9 cellular contexts compared by ENCODE assay signal in genomic region chr1:108561731-108562326, GRCh38. TPM values are rescaled to one million over a fixed set of nuclear protein-coding genes. Genes with fewer than 3 reads are reported as not detected.
DNase-seq lines count a peak whose midpoint lies in the region; ATAC-seq and TF ChIP-seq lines count a peak whose summit lies in the region.
"Had no signal": no experiment of that assay in that cellular context is flagged by ENCODE, and none has a peak within 500 bp of the region (broad histone marks: within the 10 kb centered on the region; RNA-seq: fewer than 3 reads in every experiment).

No MANE protein-coding gene starts in this region.

- no peaks in the 10 kb centered on the region for H3K36me3 ChIP-seq in body of pancreas (replicated peaks in 1 of 2; ENCODE audit: insufficient read depth in 1 of 2, low read depth in 2 of 2)
- no peaks in the 10 kb centered on the region for H3K36me3 ChIP-seq in liver (ENCODE audit: control insufficient read depth in 4 of 4, insufficient read depth in 3 of 4, low read depth in 1 of 4, low read length in 3 of 4)
- H3K36me3 ChIP-seq: suprapubic skin had no signal

- intact Hi-C loops in body of pancreas (cut with DNase I): loop anchor here (10.0 kb wide), 1 partner anchor 47 kb away; no protein-coding TSS in a partner anchor

- H3K9me3 ChIP-seq in body of pancreas (no peaks in the 10 kb centered on the region), liver (ENCODE audit: control insufficient read depth in 4 of 4, low read length in 3 of 4) (no peaks in the 10 kb centered on the region)
- H3K9me3 ChIP-seq: suprapubic skin had no signal

- WGBS in body of pancreas, 2 donors: 29 to 36% methylated on average over 11 of the region's 11 CpGs
- WGBS in liver: 47% methylated on average over 11 of the region's 11 CpGs

- H3K4me1 ChIP-seq in body of pancreas: peaks cover 21% of the 10 kb centered on the region
- peaks cover 0 to 12% (median 6%) of the 10 kb centered on the region in 4 donors for H3K4me1 ChIP-seq in liver (ENCODE audit: control insufficient read depth in 4 of 4, insufficient read depth in 4 of 4, low read length in 3 of 4)

- H3K27ac ChIP-seq in body of pancreas (no peak overlapping the region), liver (ENCODE audit: low read depth in 1 of 2, low read length in 2 of 2) (no peak overlapping the region)
- H3K27ac ChIP-seq: suprapubic skin had no signal

- peak overlapping the region in 1 of 2 donors; percentile 3 for H3K9ac ChIP-seq in liver (ENCODE audit: low read depth in 1 of 2, low read length in 2 of 2)

- TF ChIP-seq CTCF in body of pancreas (IDR thresholded peaks at IDR 0.05): peak; percentile 48 to 84 (median 76)
- peak; percentile 62 for TF ChIP-seq CTCF in liver (IDR thresholded peaks at IDR 0.05; ENCODE audit: low read depth, low read length, missing input control)

- no peak for TF ChIP-seq POLR2A in body of pancreas (IDR thresholded peaks at IDR 0.05)

- DNase-seq in NCI-H187 (lab: John Stamatoyannopoulos, UW) (peak; percentile 7 to 24), NCI-H187 treated with DMSO at 0.1 percent for 48 hours (lab: John Stamatoyannopoulos, UW) (no peak), NCI-H1694 (lab: John Stamatoyannopoulos, UW) (peak; percentile 30), UCSD-AML1 (lab: John Stamatoyannopoulos, UW; ENCODE audit: unreplicated experiment) (peak; percentile 73), body of pancreas (peak; percentile 82 to 87 (median 83))
- peak; percentile 12 for DNase-seq in stimulated activated CD8-positive, alpha-beta memory T cell treated with anti-CD3 and anti-CD28 coated beads, Interleukin-15, amount 100 ng/mL, for 24 hours (ENCODE audit: low read depth)

- H3K27me3 ChIP-seq in body of pancreas: no peaks in the 10 kb centered on the region
- no peaks in the 10 kb centered on the region for H3K27me3 ChIP-seq in liver (ENCODE audit: control insufficient read depth in 4 of 4, insufficient read depth in 4 of 4, low read length in 3 of 4)
- H3K27me3 ChIP-seq: suprapubic skin had no signal

- TF ChIP-seq RAD21 in liver (IDR thresholded peaks at IDR 0.05): peak; percentile 87 to 89

- ATAC-seq in HG02763 (IDR thresholded peaks at IDR 0.05; ENCODE audit: unreplicated experiment): peak; percentile 42
- ATAC-seq in body of pancreas: peak; percentile 72

- H3K4me3 ChIP-seq in body of pancreas (no peak overlapping the region), liver (ENCODE audit: low read depth in 1 of 3, low read length in 3 of 3) (no peak overlapping the region)

TF ChIP-seq in liver, 16 proteins besides CTCF, POLR2A, EP300 and RAD21:
- no peak for TF ChIP-seq RXRA (IDR thresholded peaks at IDR 0.05)
- TF ChIP-seq NR2F2 (IDR thresholded peaks at IDR 0.05): no peak
- no peak for TF ChIP-seq ATF3 (IDR thresholded peaks at IDR 0.05)
- no peak for TF ChIP-seq REST (IDR thresholded peaks at IDR 0.05)
- no peak for TF ChIP-seq YY1 (IDR thresholded peaks at IDR 0.05)

RNA-seq across cellular contexts. Expression of gene EEIG2, which starts 1.9 kb away (rescaled TPM):
- 1 to 10 TPM; 7.0 to 9.2 TPM for total RNA-seq in body of pancreas
- total RNA-seq in liver: 10 to 100 TPM in 1 of 2 donors, 1 to 10 TPM in 1; 2.3 to 10.6 TPM
- polyA plus RNA-seq in liver: under 1 TPM; 0.50 to 0.97 TPM
